24 cellular contexts compared by ENCODE assay signal in the genomic region with DNA sequence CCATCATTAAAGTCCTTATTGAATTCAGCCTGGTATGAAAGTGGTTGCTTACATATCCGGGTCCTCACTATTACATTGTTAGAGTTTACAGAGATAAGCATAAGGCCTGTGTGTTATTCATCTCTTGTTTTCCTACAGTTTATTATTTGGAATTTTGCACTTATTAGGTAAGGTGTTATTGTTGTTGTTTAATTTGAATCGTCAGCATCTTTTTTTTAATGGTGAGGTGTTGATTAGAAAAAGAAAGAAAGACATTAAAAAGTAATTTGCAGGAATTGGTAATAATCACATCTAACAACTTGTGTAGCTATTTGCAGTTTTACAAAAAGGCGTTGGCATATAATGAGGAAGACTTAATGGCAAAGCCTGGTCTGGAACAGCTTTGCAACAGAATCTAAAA.
DNase-seq lines count a peak whose midpoint lies in the region; ATAC-seq, FAIRE-seq and TF ChIP-seq lines count a peak whose summit lies in the region.
"Had no signal": no experiment of that assay in that cellular context is flagged by ENCODE, and none has a peak within 500 bp of the region (broad histone marks: within the 10 kb centered on the region; RNA-seq: fewer than 3 reads in every experiment).

No MANE protein-coding gene starts in this region.

- no TSS peak for BruUV-seq in K562 (replicated peaks; lab: Mats Ljungman, UMichigan)

- peak overlapping the region; percentile 72 for H3K27ac Mint-ChIP-seq in nephron progenitor cell
- H3K27ac Mint-ChIP-seq: CD4-positive, alpha-beta T cell; CD8-positive, alpha-beta memory T cell; GM23338 had no signal

- no peak overlapping the region for H3K4me2 ChIP-seq in K562 (ENCODE audit: insufficient read depth, low read length)
- H3K4me2 ChIP-seq: BLaER1 treated with 17β-estradiol and CSF1 and Interleukin-3, amounts not matched to agents 10 nM and 100 nM; GM23338 had no signal

- WGBS in K562 (ENCODE audit: insufficient coverage, low coverage, missing lambda C conversion rate) = 66% methylated on average over 3 of the region's 3 CpGs

- no peak for TF ChIP-seq RAD21 in K562 (CRISPR knock-in tag; conservative IDR thresholded peaks at IDR 0.05 in 1 of 2, IDR thresholded peaks at IDR 0.05 in 1 of 2)

- no peak overlapping the region for H2AFZ ChIP-seq in K562 (ENCODE audit: low read depth, low read length)
- H2AFZ ChIP-seq: GM23338 had no signal

- no peak for TF ChIP-seq POLR2A in K562 (conservative IDR thresholded peaks at IDR 0.05)

- peaks cover 22% of the 10 kb centered on the region for H3K9me3 Mint-ChIP-seq in nephron progenitor cell

- intact Hi-C loops in K562 (cut with micrococcal nuclease) = loop anchor here (10.0 kb wide), 1 partner anchor 138 kb away; no protein-coding TSS in a partner anchor

- H3K4me3 ChIP-seq in K562 = no peak overlapping the region
- H3K4me3 ChIP-seq: BLaER1 treated with 17β-estradiol and CSF1 and Interleukin-3, amounts not matched to agents 10 nM and 100 nM; GM23338 had no signal

- H3K27me3 ChIP-seq in K562 (ENCODE audit: control insufficient read depth in 2 of 2, insufficient read depth in 2 of 2, low read length in 2 of 2) = no peaks in the 10 kb centered on the region
- H3K27me3 ChIP-seq: BE2C; BLaER1 treated with 17β-estradiol and CSF1 and Interleukin-3, amounts not matched to agents 10 nM and 100 nM had no signal

- peaks cover 4% of the 10 kb centered on the region in 2 experiments; a peak in 4 of 5 replicates for H3K4me1 ChIP-seq in K562 (replicated peaks in 1 of 2; ENCODE audit: control insufficient read depth in 2 of 2, insufficient read depth in 2 of 2, low read length in 2 of 2)
- H3K4me1 ChIP-seq: BE2C; BLaER1 treated with 17β-estradiol and CSF1 and Interleukin-3, amounts not matched to agents 10 nM and 100 nM had no signal

- CTCF ChIA-PET in K562 (lab: Yijun Ruan, JAX; ENCODE audit: low intra/inter-chr PET ratio) = no interaction called here

- H3K9ac ChIP-seq in K562 (ENCODE audit: insufficient read depth in 1 of 2, low read depth in 2 of 2, low read length in 2 of 2) = no peak overlapping the region
- H3K9ac ChIP-seq: BLaER1 treated with 17β-estradiol and CSF1 and Interleukin-3, amounts not matched to agents 10 nM and 100 nM had no signal

- H3K27ac ChIP-seq in K562 (ENCODE audit: extremely low read depth, low read depth, low read length) = no peak overlapping the region
- H3K27ac ChIP-seq: 22Rv1; BLaER1 treated with 17β-estradiol and CSF1 and Interleukin-3, amounts not matched to agents 10 nM and 100 nM had no signal

- POLR2A ChIA-PET in K562 (lab: Yijun Ruan, JAX) = interaction anchor here (0.8 to 1.0 kb wide), 3 partner anchors 9 to 38 kb away, joined by 3 read pairs; no protein-coding TSS in a partner anchor

- no peaks in the 10 kb centered on the region for H3K9me3 ChIP-seq in K562 (replicated peaks; ENCODE audit: control insufficient read depth, insufficient read depth, low read depth, low read length)
- H3K9me3 ChIP-seq: BE2C had no signal

- H3K9me1 ChIP-seq in K562 (ENCODE audit: control insufficient read depth, insufficient read depth, low read length) = no peaks in the 10 kb centered on the region

- H3K4me1 Mint-ChIP-seq in nephron progenitor cell = peaks cover 23% of the 10 kb centered on the region
- H3K4me1 Mint-ChIP-seq: CD14-positive monocyte; CD8-positive, alpha-beta memory T cell had no signal

- no peak for TF ChIP-seq EP300 in K562 (IDR thresholded peaks at IDR 0.05; ENCODE audit: low read length)

- H3K27me3 Mint-ChIP-seq in nephron progenitor cell (ENCODE audit: low read depth, poor library complexity) = peaks cover 2% of the 10 kb centered on the region
- H3K27me3 Mint-ChIP-seq: CD4-positive, alpha-beta T cell; CD8-positive, alpha-beta memory T cell had no signal

- H4K20me1 ChIP-seq in K562 (replicated peaks; ENCODE audit: control insufficient read depth, insufficient read depth, low read length) = no peaks in the 10 kb centered on the region
- H4K20me1 ChIP-seq: BLaER1 treated with 17β-estradiol and CSF1 and Interleukin-3, amounts not matched to agents 10 nM and 100 nM had no signal

- ATAC-seq in K562 = no peak
- ATAC-seq in HG03565 (IDR thresholded peaks at IDR 0.05; ENCODE audit: unreplicated experiment) = no peak
- ATAC-seq in GM21367 (IDR thresholded peaks at IDR 0.05; ENCODE audit: unreplicated experiment) = no peak
- ATAC-seq: HCT116 had no signal

- peaks cover 11% of the 10 kb centered on the region for H3K36me3 Mint-ChIP-seq in nephron progenitor cell (ENCODE audit: low read depth)
- H3K36me3 Mint-ChIP-seq: CD14-positive monocyte; CD8-positive, alpha-beta memory T cell had no signal

- peaks cover 62% of the 10 kb centered on the region for H3K79me2 ChIP-seq in K562 (ENCODE audit: control insufficient read depth, insufficient read depth, low read length)

- no peak overlapping the region for H3K4me3 Mint-ChIP-seq in nephron progenitor cell
- H3K4me3 Mint-ChIP-seq: CD14-positive monocyte; CD4-positive, alpha-beta T cell; CD8-positive, alpha-beta memory T cell; GM23338 had no signal

- in situ Hi-C loops in K562 (cut with MboI) = no loop called here

- DNase-seq in NCI-H146 treated with DMSO at 0.1 percent for 48 hours (lab: John Stamatoyannopoulos, UW; ENCODE audit: unreplicated experiment) = peak; percentile 18
- DNase-seq in NCI-H146 (lab: John Stamatoyannopoulos, UW) = no peak
- DNase-seq in K562 (ENCODE audit: extremely low read depth in 1 of 4, low spot score in 3 of 4) = no peak
- no peak for DNase-seq in nephron progenitor cell
- DNase-seq: ACHN; AML-193; BE2C; CD4-positive, alpha-beta T cell; CD8-positive, alpha-beta memory T cell; DMS 273 treated with DMSO at 0.1 percent for 48 hours; DMS79 treated with DMSO at 0.1 percent for 48 hours; GF-D8; H9 had no signal

- TF ChIP-seq CTCF in K562 (IDR thresholded peaks at IDR 0.05 in 2 of 3, conservative IDR thresholded peaks at IDR 0.05 in 1 of 3; ENCODE audit: insufficient read depth in 2 of 3, low read depth in 1 of 3, low read length in 3 of 3) = no peak
- TF ChIP-seq CTCF in nephron progenitor cell (IDR thresholded peaks at IDR 0.05) = no peak

- FAIRE-seq in K562 (lab: Jason Lieb, UNC) = no peak
- FAIRE-seq: A204.1, D721Med, GM12891, GM18507 had no signal

- peaks cover 26% of the 10 kb centered on the region; the same call in 2 of the 3 replicates for H3K36me3 ChIP-seq in K562 (ENCODE audit: control insufficient read depth, insufficient read depth, low read length)
- H3K36me3 ChIP-seq: BE2C; BLaER1 treated with 17β-estradiol and CSF1 and Interleukin-3, amounts not matched to agents 10 nM and 100 nM had no signal

TF ChIP-seq in K562, 482 proteins besides CTCF, POLR2A, EP300 and RAD21:
- TF ChIP-seq C11orf30 (IDR thresholded peaks at IDR 0.05; ENCODE audit: low read depth) (peak; percentile 52; the same call in 1 of the 2 replicates), ZNF316 (IDR thresholded peaks at IDR 0.05) (peak; percentile 87), CEBPB (tag; IDR thresholded peaks at IDR 0.05) (no peak)
